ENCODE assay signal across 14 cellular contexts in the genomic region with DNA sequence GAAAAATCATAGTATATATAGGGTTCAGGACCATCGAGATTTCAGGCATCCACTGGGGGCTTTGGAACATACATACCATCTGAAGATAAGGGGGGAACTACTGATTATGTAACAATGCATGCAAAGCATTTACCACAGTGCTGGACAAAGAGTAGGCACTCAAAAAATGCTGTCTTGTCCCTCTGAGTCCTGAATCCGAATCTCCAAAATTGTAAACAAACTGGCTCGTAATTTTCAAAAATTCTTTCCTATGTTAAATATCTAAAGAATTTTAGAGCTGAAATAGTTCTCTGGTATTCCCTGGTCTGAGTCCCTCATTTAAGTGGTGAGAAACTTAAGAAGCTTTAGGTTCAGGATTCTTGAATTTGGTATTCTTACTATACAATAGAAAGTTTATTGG.
DNase-seq lines count a peak whose midpoint lies in the region; ATAC-seq and TF ChIP-seq lines count a peak whose summit lies in the region.
"Had no signal": no experiment of that assay in that cellular context is flagged by ENCODE, and none has a peak within 500 bp of the region (broad histone marks: within the 10 kb centered on the region; RNA-seq: fewer than 3 reads in every experiment).

No MANE protein-coding gene starts in this region.

- H3K4me1 Mint-ChIP-seq in activated CD8-positive, alpha-beta memory T cell treated with anti-CD3 and anti-CD28 coated beads, Interleukin-2, amount 10 ng/mL, durations not matched to agents 7 days and 5 days: peaks cover 63% of the 10 kb centered on the region
- H3K4me1 Mint-ChIP-seq in T-cell: peaks cover 46 to 54% (median 53%) of the 10 kb centered on the region in 3 donors

- H3K4me3 ChIP-seq in fibroblast of villous mesenchyme (ENCODE audit: low read depth, low read length): peak overlapping the region; percentile 83
- no peak overlapping the region for H3K4me3 ChIP-seq in lower leg skin (ENCODE audit: low read depth, poor library complexity, severe bottlenecking)

- H3K36me3 Mint-ChIP-seq in activated CD8-positive, alpha-beta memory T cell treated with anti-CD3 and anti-CD28 coated beads, Interleukin-2, amount 10 ng/mL, durations not matched to agents 7 days and 5 days: peaks cover 14% of the 10 kb centered on the region
- peaks cover 8% of the 10 kb centered on the region for H3K36me3 Mint-ChIP-seq in T-cell

- H3K27ac Mint-ChIP-seq in activated CD8-positive, alpha-beta memory T cell treated with anti-CD3 and anti-CD28 coated beads, Interleukin-2, amount 10 ng/mL, durations not matched to agents 7 days and 5 days: peak overlapping the region; percentile 90
- H3K27ac Mint-ChIP-seq in T-cell: no peak overlapping the region

- TF ChIP-seq CTCF in fibroblast of villous mesenchyme (IDR thresholded peaks at IDR 0.05; ENCODE audit: insufficient read depth, low read depth, low read length): no peak
- no peak for TF ChIP-seq CTCF in lower leg skin (IDR thresholded peaks at IDR 0.05)

- ATAC-seq in activated CD8-positive, alpha-beta memory T cell treated with anti-CD3 and anti-CD28 coated beads, Interleukin-2, amount 10 ng/mL, durations not matched to agents 7 days and 5 days: no peak
- ATAC-seq in T-cell (replicated peaks in 1 of 4) (no peak), HG03442 (IDR thresholded peaks at IDR 0.05; ENCODE audit: unreplicated experiment) (no peak)

- TF ChIP-seq POLR2A in lower leg skin (IDR thresholded peaks at IDR 0.05): no peak

- no peaks in the 10 kb centered on the region for H3K27me3 Mint-ChIP-seq in activated CD8-positive, alpha-beta memory T cell treated with anti-CD3 and anti-CD28 coated beads, Interleukin-2, amount 10 ng/mL, durations not matched to agents 7 days and 5 days
- no peaks in the 10 kb centered on the region for H3K27me3 Mint-ChIP-seq in T-cell

- no peak for DNase-seq in activated CD8-positive, alpha-beta memory T cell treated with anti-CD3 and anti-CD28 coated beads, Interleukin-2, amount 10 ng/mL, durations not matched to agents 7 days and 5 days
- DNase-seq in activated CD8-positive, alpha-beta memory T cell treated with anti-CD3 and anti-CD28 coated beads, Interleukin-2, amount 50 U/mL, for 4 hours: no peak
- no peak for DNase-seq in T-cell
- DNase-seq in fibroblast of villous mesenchyme (ENCODE audit: low read depth): no peak
- DNase-seq in superior temporal gyrus (ENCODE audit: extremely low spot score): peak; percentile 42
- no peak for DNase-seq in lower leg skin (ENCODE audit: low spot score in 2 of 2)
- no peak for DNase-seq in HUDEP-2 (lab: John Stamatoyannopoulos, UW; ENCODE audit: unreplicated experiment in 76 of 76)
- DNase-seq: ACHN; activated CD8-positive, alpha-beta memory T cell treated with anti-CD3 and anti-CD28 coated beads, Interleukin-2, amount 50 U/mL, for 48 hours; head of caudate nucleus; NCI-H1436 treated with DMSO at 0.1 percent for 48 hours; NCI-H446; stimulated activated CD4-positive, alpha-beta T cell treated with anti-CD3 and anti-CD28 coated beads, Interleukin-4, amount 100 ng/mL, for 24 hours had no signal

- H3K4me3 Mint-ChIP-seq in activated CD8-positive, alpha-beta memory T cell treated with anti-CD3 and anti-CD28 coated beads, Interleukin-2, amount 10 ng/mL, durations not matched to agents 7 days and 5 days: peak overlapping the region; percentile 90
- H3K4me3 Mint-ChIP-seq in T-cell: peak overlapping the region; percentile 80 to 88 (median 84)

- POLR2A ChIA-PET in T-cell (lab: Charles Lee): no interaction called here

- CTCF ChIA-PET in activated CD8-positive, alpha-beta memory T cell treated with anti-CD3 and anti-CD28 coated beads, Interleukin-2, amount 10 ng/mL, durations not matched to agents 7 days and 5 days (lab: Charles Lee): interaction anchor here (1.0 to 3.3 kb wide), 6 partner anchors 15 to 120 kb away, joined by 3 to 11 read pairs (median 4); no protein-coding TSS in a partner anchor
- CTCF ChIA-PET in T-cell (lab: Charles Lee): interaction anchor here in 1 of 2 donors (1.7 kb wide), 1 partner anchor 33 kb away, joined by 4 read pairs; no protein-coding TSS in a partner anchor

- WGBS in lower leg skin, 2 donors: 60 to 82% methylated on average over 3 of the region's 3 CpGs

- no peaks in the 10 kb centered on the region for H3K9me3 Mint-ChIP-seq in activated CD8-positive, alpha-beta memory T cell treated with anti-CD3 and anti-CD28 coated beads, Interleukin-2, amount 10 ng/mL, durations not matched to agents 7 days and 5 days (ENCODE audit: low read depth)
- no peaks in the 10 kb centered on the region for H3K9me3 Mint-ChIP-seq in T-cell

- intact Hi-C loops in lower leg skin (cut with DNase I; ENCODE audit: low total_unique reads): no loop called here
